Comparison of ENCODE assay signal across 17 cellular contexts in genomic region chr15:63582179-63582578, GRCh38. TPM values are rescaled to one million over a fixed set of nuclear protein-coding genes. Genes with fewer than 3 reads are reported as not detected.
DNase-seq lines count a peak whose midpoint lies in the region; ATAC-seq and TF ChIP-seq lines count a peak whose summit lies in the region.
"Had no signal": no experiment of that assay in that cellular context is flagged by ENCODE, and none has a peak within 500 bp of the region (broad histone marks: within the 10 kb centered on the region; RNA-seq: fewer than 3 reads in every experiment).

No MANE protein-coding gene starts in this region.

- intact Hi-C loops in natural killer cell (cut with micrococcal nuclease) (no loop called here), activated B cell treated with CpG ODN at 0.5 μM for 24 hours (cut with micrococcal nuclease) (no loop called here)

- POLR2A ChIA-PET in activated B cell treated with CpG ODN at 0.5 μM for 24 hours (lab: Charles Lee): interaction anchor here (1.2 to 1.4 kb wide), 2 partner anchors 17 to 85 kb away, joined by 4 read pairs; no protein-coding TSS in a partner anchor

- DNase-seq in natural killer cell (no peak), activated B cell treated with CpG ODN at 0.5 μM for 24 hours (no peak), immature natural killer cell (no peak), NCI-H1930 (lab: John Stamatoyannopoulos, UW) (no peak), SIG-M5 (lab: John Stamatoyannopoulos, UW) (no peak), islet precursor cell (no peak)
- no peak for DNase-seq in natural killer cell treated with Interleukin-12 subunit alpha and Interleukin-12 subunit beta and Interleukin-15 and Interleukin-18, amount 100 ng/mL, for 72 hours (ENCODE audit: low spot score)
- no peak for DNase-seq in stimulated activated naive CD8-positive, alpha-beta T cell treated with anti-CD3 and anti-CD28 coated beads, Interleukin-15, amount 100 ng/mL, for 72 hours
- DNase-seq: activated T-cell treated with anti-CD3 and anti-CD28 coated beads, Interleukin-2, amount 50 U/mL, for 48 hours; central memory CD4-positive, alpha-beta T cell; EL; midbrain; NCI-H1048; NCI-H2029 treated with DMSO at 0.1 percent for 48 hours; NCI-H446; retina; tibial artery had no signal

- H3K4me3 Mint-ChIP-seq in natural killer cell: no peak overlapping the region
- H3K4me3 Mint-ChIP-seq in natural killer cell treated with Interleukin-12 subunit alpha and Interleukin-12 subunit beta and Interleukin-15 and Interleukin-18, amount 100 ng/mL, for 72 hours: no peak overlapping the region
- no peak overlapping the region for H3K4me3 Mint-ChIP-seq in activated B cell treated with CpG ODN at 0.5 μM for 24 hours
- H3K4me3 Mint-ChIP-seq in immature natural killer cell: no peak overlapping the region
- H3K4me3 Mint-ChIP-seq in stimulated activated naive CD8-positive, alpha-beta T cell treated with anti-CD3 and anti-CD28 coated beads, Interleukin-15, amount 100 ng/mL, for 72 hours: no peak overlapping the region

- H3K36me3 Mint-ChIP-seq in natural killer cell: peaks cover 18% of the 10 kb centered on the region
- peaks cover 23% of the 10 kb centered on the region for H3K36me3 Mint-ChIP-seq in natural killer cell treated with Interleukin-12 subunit alpha and Interleukin-12 subunit beta and Interleukin-15 and Interleukin-18, amount 100 ng/mL, for 72 hours
- peaks cover 66% of the 10 kb centered on the region for H3K36me3 Mint-ChIP-seq in activated B cell treated with CpG ODN at 0.5 μM for 24 hours (ENCODE audit: low read depth)
- peaks cover 12 to 38% (median 25%) of the 10 kb centered on the region in 3 donors for H3K36me3 Mint-ChIP-seq in immature natural killer cell

- ATAC-seq in natural killer cell: no peak
- ATAC-seq in natural killer cell treated with Interleukin-12 subunit alpha and Interleukin-12 subunit beta and Interleukin-15 and Interleukin-18, amount 100 ng/mL, for 72 hours: no peak
- no peak for ATAC-seq in activated B cell treated with CpG ODN at 0.5 μM for 24 hours (ENCODE audit: low read depth)
- peak; percentile 50 for ATAC-seq in stimulated activated naive CD8-positive, alpha-beta T cell treated with anti-CD3 and anti-CD28 coated beads, Interleukin-15, amount 100 ng/mL, for 72 hours

- H3K27ac Mint-ChIP-seq in natural killer cell: peak overlapping the region; percentile 19 to 47
- H3K27ac Mint-ChIP-seq in natural killer cell treated with Interleukin-12 subunit alpha and Interleukin-12 subunit beta and Interleukin-15 and Interleukin-18, amount 100 ng/mL, for 72 hours: peak overlapping the region in 1 of 2 donors; percentile 9
- H3K27ac Mint-ChIP-seq in activated B cell treated with CpG ODN at 0.5 μM for 24 hours: peak overlapping the region; percentile 54
- peak overlapping the region in 5 of 6 donors; percentile 3 to 76 (median 70) for H3K27ac Mint-ChIP-seq in immature natural killer cell
- peak overlapping the region in 1 of 2 donors; percentile 28 for H3K27ac Mint-ChIP-seq in stimulated activated naive CD8-positive, alpha-beta T cell treated with anti-CD3 and anti-CD28 coated beads, Interleukin-15, amount 100 ng/mL, for 72 hours

- no peak for TF ChIP-seq CTCF in natural killer cell (IDR thresholded peaks at IDR 0.05)
- no peak for TF ChIP-seq CTCF in activated B cell treated with CpG ODN at 0.5 μM for 24 hours (IDR thresholded peaks at IDR 0.05)

- H3K4me1 Mint-ChIP-seq in natural killer cell (peaks cover 6 to 11% of the 10 kb centered on the region in 2 donors), activated B cell treated with CpG ODN at 0.5 μM for 24 hours (peaks cover 23% of the 10 kb centered on the region), immature natural killer cell (peaks cover 3 to 18% of the 10 kb centered on the region in 2 donors)
- peaks cover 5 to 8% of the 10 kb centered on the region in 2 donors for H3K4me1 Mint-ChIP-seq in natural killer cell treated with Interleukin-12 subunit alpha and Interleukin-12 subunit beta and Interleukin-15 and Interleukin-18, amount 100 ng/mL, for 72 hours (ENCODE audit: low read depth in 2 of 2)
- peaks cover 24% of the 10 kb centered on the region for H3K4me1 Mint-ChIP-seq in stimulated activated naive CD8-positive, alpha-beta T cell treated with anti-CD3 and anti-CD28 coated beads, Interleukin-15, amount 100 ng/mL, for 72 hours

- H3K27me3 Mint-ChIP-seq in natural killer cell (ENCODE audit: low read depth in 2 of 2): no peaks in the 10 kb centered on the region
- H3K27me3 Mint-ChIP-seq in natural killer cell treated with Interleukin-12 subunit alpha and Interleukin-12 subunit beta and Interleukin-15 and Interleukin-18, amount 100 ng/mL, for 72 hours: no peaks in the 10 kb centered on the region
- no peaks in the 10 kb centered on the region for H3K27me3 Mint-ChIP-seq in activated B cell treated with CpG ODN at 0.5 μM for 24 hours
- H3K27me3 Mint-ChIP-seq in immature natural killer cell (ENCODE audit: low read depth in 3 of 3): peaks cover 0 to 3% (median 0%) of the 10 kb centered on the region in 3 donors
- no peaks in the 10 kb centered on the region for H3K27me3 Mint-ChIP-seq in stimulated activated naive CD8-positive, alpha-beta T cell treated with anti-CD3 and anti-CD28 coated beads, Interleukin-15, amount 100 ng/mL, for 72 hours

- CTCF ChIA-PET in activated B cell treated with CpG ODN at 0.5 μM for 24 hours (lab: Charles Lee): interaction anchor here (1.2 kb wide), 1 partner anchor 11 kb away, joined by 3 read pairs; no protein-coding TSS in a partner anchor

- H3K9me3 Mint-ChIP-seq in natural killer cell (no peaks in the 10 kb centered on the region), activated B cell treated with CpG ODN at 0.5 μM for 24 hours (peaks cover 2% of the 10 kb centered on the region), immature natural killer cell (no peaks in the 10 kb centered on the region)
- H3K9me3 Mint-ChIP-seq in natural killer cell treated with Interleukin-12 subunit alpha and Interleukin-12 subunit beta and Interleukin-15 and Interleukin-18, amount 100 ng/mL, for 72 hours: no peaks in the 10 kb centered on the region
- no peaks in the 10 kb centered on the region for H3K9me3 Mint-ChIP-seq in stimulated activated naive CD8-positive, alpha-beta T cell treated with anti-CD3 and anti-CD28 coated beads, Interleukin-15, amount 100 ng/mL, for 72 hours

RNA-seq across cellular contexts. Expression of gene FBXL22, which starts 15.0 kb away (rescaled TPM):
- total RNA-seq in natural killer cell: 1 to 10 TPM in 1 of 3 donors, under 1 TPM in 2; 0.33 to 2.3 (median 0.65) TPM
- 1 to 10 TPM in 1 of 2 donors, under 1 TPM in 1; 0.45 to 1.5 TPM for total RNA-seq in natural killer cell treated with Interleukin-12 subunit alpha and Interleukin-12 subunit beta and Interleukin-15 and Interleukin-18, amount 100 ng/mL, for 72 hours
- 0.64 and 1.2 TPM in 2 replicates for total RNA-seq in activated B cell treated with CpG ODN at 0.5 μM for 24 hours
- polyA plus RNA-seq in immature natural killer cell: 1 to 10 TPM in 1 of 3 donors, not detected in 2; 1.1 TPM
